ENCODE assay signal across 8 cellular contexts in the genomic region with DNA sequence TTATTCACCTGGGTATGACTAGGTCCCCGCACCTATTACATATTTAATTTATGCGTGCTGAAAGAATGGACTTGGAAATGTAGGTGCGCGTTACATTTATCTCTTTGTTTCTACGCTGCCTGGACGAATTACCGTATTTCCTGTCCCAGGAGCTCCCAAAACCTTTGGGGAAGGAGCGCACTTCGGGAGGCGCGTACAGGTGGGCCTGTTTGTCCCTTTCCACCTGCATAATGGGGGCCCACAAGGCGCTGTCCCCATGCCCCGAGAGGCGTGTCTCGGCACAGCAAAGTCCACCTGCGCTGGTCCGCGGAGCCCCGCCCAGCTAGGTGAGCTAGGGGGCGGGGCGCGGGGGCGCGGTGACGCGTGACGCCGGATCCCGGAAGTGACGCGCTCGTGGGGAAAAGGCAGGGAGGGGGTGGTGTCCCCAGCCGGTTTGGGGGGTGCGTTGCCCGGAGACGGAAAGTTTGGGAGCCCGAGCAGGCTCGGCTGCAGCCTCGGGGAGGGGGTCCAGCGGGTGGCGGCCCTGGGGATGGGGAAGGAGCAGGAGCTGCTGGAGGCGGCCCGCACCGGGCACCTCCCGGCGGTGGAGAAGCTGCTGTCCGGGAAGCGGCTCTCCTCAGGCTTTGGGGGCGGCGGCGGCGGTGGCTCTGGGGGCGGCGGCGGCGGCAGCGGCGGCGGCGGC. TPM values are rescaled to one million over a fixed set of nuclear protein-coding genes. Genes with fewer than 3 reads are reported as not detected.
DNase-seq lines count a peak whose midpoint lies in the region; ATAC-seq and TF ChIP-seq lines count a peak whose summit lies in the region.

A gene with protein sequence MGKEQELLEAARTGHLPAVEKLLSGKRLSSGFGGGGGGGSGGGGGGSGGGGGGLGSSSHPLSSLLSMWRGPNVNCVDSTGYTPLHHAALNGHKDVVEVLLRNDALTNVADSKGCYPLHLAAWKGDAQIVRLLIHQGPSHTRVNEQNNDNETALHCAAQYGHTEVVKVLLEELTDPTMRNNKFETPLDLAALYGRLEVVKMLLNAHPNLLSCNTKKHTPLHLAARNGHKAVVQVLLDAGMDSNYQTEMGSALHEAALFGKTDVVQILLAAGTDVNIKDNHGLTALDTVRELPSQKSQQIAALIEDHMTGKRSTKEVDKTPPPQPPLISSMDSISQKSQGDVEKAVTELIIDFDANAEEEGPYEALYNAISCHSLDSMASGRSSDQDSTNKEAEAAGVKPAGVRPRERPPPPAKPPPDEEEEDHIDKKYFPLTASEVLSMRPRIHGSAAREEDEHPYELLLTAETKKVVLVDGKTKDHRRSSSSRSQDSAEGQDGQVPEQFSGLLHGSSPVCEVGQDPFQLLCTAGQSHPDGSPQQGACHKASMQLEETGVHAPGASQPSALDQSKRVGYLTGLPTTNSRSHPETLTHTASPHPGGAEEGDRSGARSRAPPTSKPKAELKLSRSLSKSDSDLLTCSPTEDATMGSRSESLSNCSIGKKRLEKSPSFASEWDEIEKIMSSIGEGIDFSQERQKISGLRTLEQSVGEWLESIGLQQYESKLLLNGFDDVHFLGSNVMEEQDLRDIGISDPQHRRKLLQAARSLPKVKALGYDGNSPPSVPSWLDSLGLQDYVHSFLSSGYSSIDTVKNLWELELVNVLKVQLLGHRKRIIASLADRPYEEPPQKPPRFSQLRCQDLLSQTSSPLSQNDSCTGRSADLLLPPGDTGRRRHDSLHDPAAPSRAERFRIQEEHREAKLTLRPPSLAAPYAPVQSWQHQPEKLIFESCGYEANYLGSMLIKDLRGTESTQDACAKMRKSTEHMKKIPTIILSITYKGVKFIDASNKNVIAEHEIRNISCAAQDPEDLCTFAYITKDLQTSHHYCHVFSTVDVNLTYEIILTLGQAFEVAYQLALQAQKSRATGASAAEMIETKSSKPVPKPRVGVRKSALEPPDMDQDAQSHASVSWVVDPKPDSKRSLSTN (plus strand): TSS at position 382 of the 682 bp plus-strand sequence. CDS start 148 bp downstream, at position 530.

- intact Hi-C loops in activated B cell treated with CpG ODN at 0.5 μM for 24 hours (cut with micrococcal nuclease) = loop anchor here (1.0 to 5.0 kb wide), 6 partner anchors 97 to 798 kb away; partner anchors contain the start of genes BLTP3A, FKBP5, RPS10 and SNRPC

- CTCF ChIA-PET in activated B cell treated with CpG ODN at 0.5 μM for 24 hours (lab: Charles Lee) = interaction anchor here (1.1 to 1.2 kb wide), 2 partner anchors 72 to 251 kb away, joined by 3 read pairs; no protein-coding TSS in a partner anchor

- H3K27ac Mint-ChIP-seq in activated B cell treated with CpG ODN at 0.5 μM for 24 hours = peak within 1 kb of the TSS; percentile 97

- peak within 1 kb of the TSS; percentile 89 for H3K27ac ChIP-seq in caudate nucleus (ENCODE audit: low read depth, low read length)

- POLR2A ChIA-PET in activated B cell treated with CpG ODN at 0.5 μM for 24 hours (lab: Charles Lee) = interaction anchor here (0.5 to 3.4 kb wide), 12 partner anchors 10 to 1571 kb away, joined by 3 to 33 read pairs (median 4); partner anchors contain the start of genes BLTP3A, HMGA1, ILRUN and SNRPC

- ATAC-seq in HG02610 (IDR thresholded peaks at IDR 0.05; ENCODE audit: unreplicated experiment) (peak; percentile 66), activated B cell treated with CpG ODN at 0.5 μM for 24 hours (ENCODE audit: low read depth) (peak; percentile 77), GM21619 (IDR thresholded peaks at IDR 0.05; ENCODE audit: unreplicated experiment) (no peak)

- peaks cover 46% of the 10 kb centered on the region for H3K4me1 Mint-ChIP-seq in activated B cell treated with CpG ODN at 0.5 μM for 24 hours

- no peaks in the 10 kb centered on the region for H3K27me3 Mint-ChIP-seq in activated B cell treated with CpG ODN at 0.5 μM for 24 hours

- H3K9me3 Mint-ChIP-seq in activated B cell treated with CpG ODN at 0.5 μM for 24 hours = peaks cover 3% of the 10 kb centered on the region

- peaks cover 24% of the 10 kb centered on the region for H3K36me3 Mint-ChIP-seq in activated B cell treated with CpG ODN at 0.5 μM for 24 hours (ENCODE audit: low read depth)

- peak within 1 kb of the TSS; percentile 98 for H3K4me3 Mint-ChIP-seq in activated B cell treated with CpG ODN at 0.5 μM for 24 hours

- no peak for TF ChIP-seq CTCF in activated B cell treated with CpG ODN at 0.5 μM for 24 hours (IDR thresholded peaks at IDR 0.05)

- DNase-seq in EH (ENCODE audit: low read depth) = peak; percentile 52
- DNase-seq in NCI-H2107 treated with DMSO at 0.1 percent for 48 hours (lab: John Stamatoyannopoulos, UW; ENCODE audit: unreplicated experiment) = peak; percentile 18
- DNase-seq in activated B cell treated with CpG ODN at 0.5 μM for 24 hours = peak; percentile 90
- DNase-seq in caudate nucleus (lab: John Stamatoyannopoulos, UW) = peak; percentile 24 to 92 (median 79)
- peak; percentile 90 for DNase-seq in islet precursor cell
- peak; percentile 91 for DNase-seq in stimulated activated CD4-positive, alpha-beta T cell treated with anti-CD3 and anti-CD28 coated beads, Interleukin-12 subunit alpha, Interleukin-12 subunit beta, amount 100 ng/mL, for 4 hours

RNA-seq across cellular contexts. Expression of the gene that starts here (rescaled TPM):
- 10.7 and 12.6 TPM in 2 replicates for total RNA-seq in activated B cell treated with CpG ODN at 0.5 μM for 24 hours

Comparison
In these comparisons a context has a peak if more than half of its experiments do, and no peak if none do; other contexts are left out.
1. DNase-seq: peak in every context shown above with its lines; median percentile 91 in stimulated activated CD4-positive, alpha-beta T cell treated with anti-CD3 and anti-CD28 coated beads, Interleukin-12 subunit alpha, Interleukin-12 subunit beta, amount 100 ng/mL, for 4 hours; 90 in activated B cell treated with CpG ODN at 0.5 μM for 24 hours; 90 in islet precursor cell; 79 in caudate nucleus; 52 in EH; 18 in NCI-H2107 treated with DMSO at 0.1 percent for 48 hours.